8 cellular contexts compared by ENCODE assay signal in the genomic region with DNA sequence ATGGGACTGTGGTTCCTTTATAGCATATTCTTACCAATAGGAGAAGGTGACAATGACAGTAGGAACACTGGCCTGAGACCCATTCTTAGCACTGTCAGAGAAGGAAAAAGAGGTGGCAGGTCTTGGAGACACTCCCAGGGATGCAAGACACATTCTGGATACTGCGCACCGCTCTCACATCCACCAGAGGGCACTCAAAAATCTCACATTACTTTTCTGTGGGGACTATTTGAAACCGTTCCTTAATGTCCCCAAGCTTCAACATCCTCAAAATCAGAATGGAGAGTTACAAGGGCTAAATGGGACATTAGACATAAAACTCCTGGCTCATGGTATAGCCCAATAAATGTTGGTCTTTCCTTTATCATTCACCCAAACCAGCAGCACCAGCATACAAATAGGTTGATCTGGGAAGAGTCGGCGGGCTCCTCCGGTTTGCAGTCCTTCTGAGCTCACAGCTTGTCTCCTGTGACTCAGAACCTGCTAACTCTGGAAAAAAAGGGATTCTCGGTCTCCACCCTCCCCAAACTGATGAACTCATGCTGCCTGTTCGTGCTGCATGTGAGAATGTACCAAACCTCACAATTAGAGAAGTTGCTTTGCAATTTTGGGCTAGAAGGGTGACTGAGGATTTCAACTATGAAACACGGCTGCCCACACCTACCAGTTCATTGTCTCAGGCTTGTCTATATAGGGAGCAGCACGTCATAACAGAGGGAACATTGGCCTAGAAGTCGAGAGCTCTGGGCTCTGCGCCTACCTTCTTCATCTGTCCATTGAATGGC. TPM values are rescaled to one million over a fixed set of nuclear protein-coding genes. Genes with fewer than 3 reads are reported as not detected.
DNase-seq lines count a peak whose midpoint lies in the region; ATAC-seq and TF ChIP-seq lines count a peak whose summit lies in the region.

No MANE protein-coding gene starts in this region.

- ATAC-seq in T-helper 17 cell (no peak), GM19397 (IDR thresholded peaks at IDR 0.05; ENCODE audit: unreplicated experiment) (no peak)
- ATAC-seq in activated CD4-positive, CD25-positive, alpha-beta regulatory T cell treated with anti-CD3 and anti-CD28 coated beads, Interleukin-2, amount 50 U/mL, for 24 hours, result no peak

- TF ChIP-seq CTCF in GM12872 (IDR thresholded peaks at IDR 0.05; ENCODE audit: insufficient read depth, low read depth, low read length) (peak; percentile 81), fibroblast of villous mesenchyme (IDR thresholded peaks at IDR 0.05; ENCODE audit: insufficient read depth, low read depth, low read length) (peak; percentile 82)

- H3K4me3 Mint-ChIP-seq in T-helper 17 cell, result no peak overlapping the region

- DNase-seq in AG08395 (ENCODE audit: low spot score), result peak; percentile 69
- peak; percentile 16 for DNase-seq in NCI-H1092 (lab: John Stamatoyannopoulos, UW)
- no peak for DNase-seq in T-helper 17 cell
- peak; percentile 61 for DNase-seq in fibroblast of villous mesenchyme (ENCODE audit: low read depth)
- DNase-seq in nucleus accumbens (lab: John Stamatoyannopoulos, UW), result peak in 30 of 56 donors; percentile 0 to 49 (median 12)

- no peaks in the 10 kb centered on the region for H3K27me3 Mint-ChIP-seq in T-helper 17 cell

- no peaks in the 10 kb centered on the region for H3K9me3 ChIP-seq in T-helper 17 cell (ENCODE audit: control insufficient read depth, low read length, poor library complexity, severe bottlenecking)

- H3K4me1 Mint-ChIP-seq in T-helper 17 cell, result peaks cover 5% of the 10 kb centered on the region

- H3K36me3 Mint-ChIP-seq in T-helper 17 cell (ENCODE audit: low read depth), result peaks cover 3% of the 10 kb centered on the region

- no peak overlapping the region for H3K4me3 ChIP-seq in fibroblast of villous mesenchyme (ENCODE audit: low read depth, low read length)

- H3K27ac Mint-ChIP-seq in T-helper 17 cell, result peak overlapping the region; percentile 43

RNA-seq across cellular contexts. Expression of a gene that starts 40.2 kb away (rescaled TPM):
- total RNA-seq in T-helper 17 cell (1 to 10 TPM; 2.1 to 3.4 TPM), fibroblast of villous mesenchyme (under 0.01 TPM in 1 of 2 replicates, not detected in the other)

Comparison
In these comparisons a context has a peak if more than half of its experiments do, and no peak if none do; other contexts are left out.
1. DNase-seq: peak in AG08395 (single experiment), NCI-H1092 (single experiment), fibroblast of villous mesenchyme (single experiment) and nucleus accumbens (30 of 56); none in T-helper 17 cell (0 of 3).